In genomic region chr1:212980123-212980800, GRCh38 we compare ENCODE assay signal across 9 cellular contexts. TPM values are rescaled to one million over a fixed set of nuclear protein-coding genes. Genes with fewer than 3 reads are reported as not detected.
DNase-seq lines count a peak whose midpoint lies in the region; ATAC-seq and TF ChIP-seq lines count a peak whose summit lies in the region.
"Had no signal": no experiment of that assay in that cellular context is flagged by ENCODE, and none has a peak within 500 bp of the region (broad histone marks: within the 10 kb centered on the region; RNA-seq: fewer than 3 reads in every experiment).

No MANE protein-coding gene starts in this region.

- H3K4me1 ChIP-seq in PC-9 (replicated peaks; ENCODE audit: insufficient read depth): no peaks in the 10 kb centered on the region

- no peak overlapping the region for H2AFZ ChIP-seq in PC-9

- H3K27me3 ChIP-seq in PC-9 (ENCODE audit: insufficient read depth, low read depth): no peaks in the 10 kb centered on the region
- H3K27me3 ChIP-seq: suprapubic skin had no signal

- POLR2A ChIA-PET in PC-9 (lab: Charles Lee; ENCODE audit: unreplicated experiment): no interaction called here

- peaks cover 37% of the 10 kb centered on the region for H3K27me3 Mint-ChIP-seq in T-helper 17 cell

- H3K27ac Mint-ChIP-seq in T-helper 17 cell: peak overlapping the region; percentile 45

- H3K4me1 Mint-ChIP-seq in T-helper 17 cell: peaks cover 24% of the 10 kb centered on the region

- no TSS peak for BruUV-seq in PC-9 (replicated peaks; lab: Mats Ljungman, UMichigan)

- no peak overlapping the region for H3K4me2 ChIP-seq in PC-9

- H3K9me3 ChIP-seq in T-helper 17 cell (ENCODE audit: control insufficient read depth, low read length, poor library complexity, severe bottlenecking) (no peaks in the 10 kb centered on the region), PC-9 (ENCODE audit: insufficient read depth, low read depth) (no peaks in the 10 kb centered on the region)
- H3K9me3 ChIP-seq: suprapubic skin had no signal

- no peaks in the 10 kb centered on the region for H4K20me1 ChIP-seq in PC-9 (ENCODE audit: insufficient read depth)

- no peak overlapping the region for H3K4me3 ChIP-seq in foreskin fibroblast (ENCODE audit: low read depth in 1 of 2, low read length in 2 of 2)
- H3K4me3 ChIP-seq in PC-9: no peak overlapping the region
- H3K4me3 ChIP-seq: suprapubic skin had no signal

- no peaks in the 10 kb centered on the region for H3F3A ChIP-seq in PC-9 (ENCODE audit: insufficient read depth, low read depth)

- TF ChIP-seq CTCF in GM20000 (IDR thresholded peaks at IDR 0.05; ENCODE audit: extremely low read depth, missing control alignments): no peak
- TF ChIP-seq CTCF in foreskin fibroblast (IDR thresholded peaks at IDR 0.05; ENCODE audit: low read depth, low read length): no peak
- TF ChIP-seq CTCF in PC-9 (conservative IDR thresholded peaks at IDR 0.05): no peak

- DNase-seq in GM20000 (ENCODE audit: low spot score) (peak; percentile 20), T-helper 17 cell (no peak), foreskin fibroblast (peak; percentile 21 to 54), sciatic nerve (ENCODE audit: low spot score) (no peak), PC-9 (no peak), NK-92 (lab: John Stamatoyannopoulos, UW; ENCODE audit: unreplicated experiment) (no peak)
- DNase-seq in activated T-cell treated with anti-CD3 and anti-CD28 coated beads, Interleukin-2, amount 50 U/mL, for 48 hours: no peak
- DNase-seq: H7 had no signal

- peaks cover 8% of the 10 kb centered on the region for H3K36me3 Mint-ChIP-seq in T-helper 17 cell (ENCODE audit: low read depth)

- H3K27ac ChIP-seq in PC-9: no peak overlapping the region
- H3K27ac ChIP-seq: suprapubic skin had no signal

- H3K36me3 ChIP-seq in PC-9 (ENCODE audit: low read depth): no peaks in the 10 kb centered on the region
- H3K36me3 ChIP-seq: suprapubic skin had no signal

- no peaks in the 10 kb centered on the region for H3K9me2 ChIP-seq in PC-9 (ENCODE audit: insufficient read depth)

- no peak overlapping the region for H3K4me3 Mint-ChIP-seq in T-helper 17 cell

- intact Hi-C loops in sciatic nerve (cut with DNase I) (no loop called here), PC-9 (cut with micrococcal nuclease; ENCODE audit: unreplicated experiment) (no loop called here)

- ATAC-seq in T-helper 17 cell (no peak), sciatic nerve (peak; percentile 53)

- CTCF ChIA-PET in PC-9 (lab: Charles Lee): no interaction called here

- H3K79me2 ChIP-seq in PC-9 (ENCODE audit: low read depth): no peaks in the 10 kb centered on the region

RNA-seq across cellular contexts. Expression of gene VASH2, which starts 29.9 kb away (rescaled TPM):
- total RNA-seq in T-helper 17 cell (under 1 TPM; 0.07 to 0.55 TPM), sciatic nerve (0.94 TPM), PC-9 (2021) (0.55 TPM in 1 of 2 replicates, not detected in the other)

RNA-seq across cellular contexts. Expression of gene ANGEL2, which starts 35.4 kb away (rescaled TPM):
- 10 to 100 TPM; 47.3 to 55.3 TPM for total RNA-seq in T-helper 17 cell
- 45.9 TPM for total RNA-seq in sciatic nerve
- 35.4 and 42.6 TPM in 2 replicates for total RNA-seq in PC-9 (2021)

Comparison
In these comparisons a context has a peak if more than half of its experiments do, and no peak if none do; other contexts are left out.
1. DNase-seq: peak in GM20000 (single experiment) and foreskin fibroblast (2 of 2); none in T-helper 17 cell (0 of 3), sciatic nerve (single experiment), PC-9 (0 of 2), NK-92 (single experiment) and activated T-cell treated with anti-CD3 and anti-CD28 coated beads, Interleukin-2, amount 50 U/mL, for 48 hours (0 of 2).